1 cellular context compared by ENCODE assay signal in genomic region chr12:52836042-52836466, GRCh38.
TF ChIP-seq lines count a peak whose summit lies in the region.

No MANE protein-coding gene starts in this region.

TF ChIP-seq in K562, 482 proteins besides CTCF, POLR2A, EP300 and RAD21 (continued from another document):
- TF ChIP-seq, protein P1, sequence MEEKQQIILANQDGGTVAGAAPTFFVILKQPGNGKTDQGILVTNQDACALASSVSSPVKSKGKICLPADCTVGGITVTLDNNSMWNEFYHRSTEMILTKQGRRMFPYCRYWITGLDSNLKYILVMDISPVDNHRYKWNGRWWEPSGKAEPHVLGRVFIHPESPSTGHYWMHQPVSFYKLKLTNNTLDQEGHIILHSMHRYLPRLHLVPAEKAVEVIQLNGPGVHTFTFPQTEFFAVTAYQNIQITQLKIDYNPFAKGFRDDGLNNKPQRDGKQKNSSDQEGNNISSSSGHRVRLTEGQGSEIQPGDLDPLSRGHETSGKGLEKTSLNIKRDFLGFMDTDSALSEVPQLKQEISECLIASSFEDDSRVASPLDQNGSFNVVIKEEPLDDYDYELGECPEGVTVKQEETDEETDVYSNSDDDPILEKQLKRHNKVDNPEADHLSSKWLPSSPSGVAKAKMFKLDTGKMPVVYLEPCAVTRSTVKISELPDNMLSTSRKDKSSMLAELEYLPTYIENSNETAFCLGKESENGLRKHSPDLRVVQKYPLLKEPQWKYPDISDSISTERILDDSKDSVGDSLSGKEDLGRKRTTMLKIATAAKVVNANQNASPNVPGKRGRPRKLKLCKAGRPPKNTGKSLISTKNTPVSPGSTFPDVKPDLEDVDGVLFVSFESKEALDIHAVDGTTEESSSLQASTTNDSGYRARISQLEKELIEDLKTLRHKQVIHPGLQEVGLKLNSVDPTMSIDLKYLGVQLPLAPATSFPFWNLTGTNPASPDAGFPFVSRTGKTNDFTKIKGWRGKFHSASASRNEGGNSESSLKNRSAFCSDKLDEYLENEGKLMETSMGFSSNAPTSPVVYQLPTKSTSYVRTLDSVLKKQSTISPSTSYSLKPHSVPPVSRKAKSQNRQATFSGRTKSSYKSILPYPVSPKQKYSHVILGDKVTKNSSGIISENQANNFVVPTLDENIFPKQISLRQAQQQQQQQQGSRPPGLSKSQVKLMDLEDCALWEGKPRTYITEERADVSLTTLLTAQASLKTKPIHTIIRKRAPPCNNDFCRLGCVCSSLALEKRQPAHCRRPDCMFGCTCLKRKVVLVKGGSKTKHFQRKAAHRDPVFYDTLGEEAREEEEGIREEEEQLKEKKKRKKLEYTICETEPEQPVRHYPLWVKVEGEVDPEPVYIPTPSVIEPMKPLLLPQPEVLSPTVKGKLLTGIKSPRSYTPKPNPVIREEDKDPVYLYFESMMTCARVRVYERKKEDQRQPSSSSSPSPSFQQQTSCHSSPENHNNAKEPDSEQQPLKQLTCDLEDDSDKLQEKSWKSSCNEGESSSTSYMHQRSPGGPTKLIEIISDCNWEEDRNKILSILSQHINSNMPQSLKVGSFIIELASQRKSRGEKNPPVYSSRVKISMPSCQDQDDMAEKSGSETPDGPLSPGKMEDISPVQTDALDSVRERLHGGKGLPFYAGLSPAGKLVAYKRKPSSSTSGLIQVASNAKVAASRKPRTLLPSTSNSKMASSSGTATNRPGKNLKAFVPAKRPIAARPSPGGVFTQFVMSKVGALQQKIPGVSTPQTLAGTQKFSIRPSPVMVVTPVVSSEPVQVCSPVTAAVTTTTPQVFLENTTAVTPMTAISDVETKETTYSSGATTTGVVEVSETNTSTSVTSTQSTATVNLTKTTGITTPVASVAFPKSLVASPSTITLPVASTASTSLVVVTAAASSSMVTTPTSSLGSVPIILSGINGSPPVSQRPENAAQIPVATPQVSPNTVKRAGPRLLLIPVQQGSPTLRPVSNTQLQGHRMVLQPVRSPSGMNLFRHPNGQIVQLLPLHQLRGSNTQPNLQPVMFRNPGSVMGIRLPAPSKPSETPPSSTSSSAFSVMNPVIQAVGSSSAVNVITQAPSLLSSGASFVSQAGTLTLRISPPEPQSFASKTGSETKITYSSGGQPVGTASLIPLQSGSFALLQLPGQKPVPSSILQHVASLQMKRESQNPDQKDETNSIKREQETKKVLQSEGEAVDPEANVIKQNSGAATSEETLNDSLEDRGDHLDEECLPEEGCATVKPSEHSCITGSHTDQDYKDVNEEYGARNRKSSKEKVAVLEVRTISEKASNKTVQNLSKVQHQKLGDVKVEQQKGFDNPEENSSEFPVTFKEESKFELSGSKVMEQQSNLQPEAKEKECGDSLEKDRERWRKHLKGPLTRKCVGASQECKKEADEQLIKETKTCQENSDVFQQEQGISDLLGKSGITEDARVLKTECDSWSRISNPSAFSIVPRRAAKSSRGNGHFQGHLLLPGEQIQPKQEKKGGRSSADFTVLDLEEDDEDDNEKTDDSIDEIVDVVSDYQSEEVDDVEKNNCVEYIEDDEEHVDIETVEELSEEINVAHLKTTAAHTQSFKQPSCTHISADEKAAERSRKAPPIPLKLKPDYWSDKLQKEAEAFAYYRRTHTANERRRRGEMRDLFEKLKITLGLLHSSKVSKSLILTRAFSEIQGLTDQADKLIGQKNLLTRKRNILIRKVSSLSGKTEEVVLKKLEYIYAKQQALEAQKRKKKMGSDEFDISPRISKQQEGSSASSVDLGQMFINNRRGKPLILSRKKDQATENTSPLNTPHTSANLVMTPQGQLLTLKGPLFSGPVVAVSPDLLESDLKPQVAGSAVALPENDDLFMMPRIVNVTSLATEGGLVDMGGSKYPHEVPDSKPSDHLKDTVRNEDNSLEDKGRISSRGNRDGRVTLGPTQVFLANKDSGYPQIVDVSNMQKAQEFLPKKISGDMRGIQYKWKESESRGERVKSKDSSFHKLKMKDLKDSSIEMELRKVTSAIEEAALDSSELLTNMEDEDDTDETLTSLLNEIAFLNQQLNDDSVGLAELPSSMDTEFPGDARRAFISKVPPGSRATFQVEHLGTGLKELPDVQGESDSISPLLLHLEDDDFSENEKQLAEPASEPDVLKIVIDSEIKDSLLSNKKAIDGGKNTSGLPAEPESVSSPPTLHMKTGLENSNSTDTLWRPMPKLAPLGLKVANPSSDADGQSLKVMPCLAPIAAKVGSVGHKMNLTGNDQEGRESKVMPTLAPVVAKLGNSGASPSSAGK (IDR thresholded peaks at IDR 0.05): no peak
- TF ChIP-seq TCF3 (CRISPR knock-in tag; IDR thresholded peaks at IDR 0.05) (peak; percentile 50; the same call in 1 of the 2 replicates), TAL1 (IDR thresholded peaks at IDR 0.05) (no peak)
